Comparison of ENCODE assay signal across 9 cellular contexts in the genomic region with DNA sequence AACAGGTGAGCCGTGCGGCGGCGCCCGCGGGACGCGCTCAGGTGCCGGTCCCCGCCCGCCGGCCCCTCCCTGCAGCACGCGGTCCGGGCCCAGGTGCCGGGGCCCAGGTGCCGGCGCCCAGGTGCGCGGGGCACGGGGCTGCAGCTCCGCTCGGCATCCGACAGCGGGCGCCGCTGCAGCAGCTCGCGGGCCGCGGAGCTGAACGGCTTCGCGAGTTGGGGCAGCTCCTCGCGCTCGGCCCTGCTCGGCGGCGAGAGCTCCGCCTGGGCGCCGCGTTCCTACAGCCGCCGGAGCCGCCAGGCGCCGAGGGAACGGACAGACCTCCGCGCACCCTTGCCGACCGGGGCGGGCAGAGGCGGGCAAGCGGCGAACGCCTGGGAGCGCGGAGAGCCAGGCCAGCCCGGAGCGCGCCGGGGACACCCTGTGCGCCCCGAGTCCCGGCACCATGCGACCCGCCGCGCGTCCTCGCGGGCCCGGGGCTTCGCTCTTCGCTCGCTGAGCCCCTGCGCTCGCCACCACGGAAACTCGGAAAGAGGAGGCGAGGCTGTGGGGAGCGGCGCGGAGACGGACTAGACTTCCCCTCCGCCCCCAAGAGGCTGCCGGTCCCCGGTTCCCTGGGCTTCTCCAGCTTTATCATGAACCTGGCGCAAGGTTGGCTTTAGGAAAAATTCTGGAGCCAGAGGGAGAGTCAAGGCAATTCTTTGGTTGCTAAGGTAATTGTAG. TPM values are rescaled to one million over a fixed set of nuclear protein-coding genes. Genes with fewer than 3 reads are reported as not detected.
DNase-seq lines count a peak whose midpoint lies in the region; ATAC-seq and TF ChIP-seq lines count a peak whose summit lies in the region.
"Had no signal": no experiment of that assay in that cellular context is flagged by ENCODE, and none has a peak within 500 bp of the region (broad histone marks: within the 10 kb centered on the region; RNA-seq: fewer than 3 reads in every experiment).

A gene (plus strand): TSS at position 201 of the 723 bp plus-strand sequence.

- TF ChIP-seq CTCF in activated CD8-positive, alpha-beta T cell treated with anti-CD3 and anti-CD28 coated beads for 36 hours (IDR thresholded peaks at IDR 0.05), result peak; percentile 24
- TF ChIP-seq CTCF in parathyroid adenoma (IDR thresholded peaks at IDR 0.05), result no peak

- peak within 1 kb of the TSS; percentile 61 for H3K4me3 Mint-ChIP-seq in activated CD8-positive, alpha-beta T cell treated with anti-CD3 and anti-CD28 coated beads for 36 hours
- H3K4me3 Mint-ChIP-seq: natural killer cell had no signal

- in situ Hi-C loops in G401 (cut with HindIII; ENCODE audit: low sequenced_read_pairs), result no loop called here

- no peaks in the 10 kb centered on the region for H3K9me3 ChIP-seq in HUES48 (ENCODE audit: control insufficient read depth, insufficient read depth, low read length)
- H3K9me3 ChIP-seq in parathyroid adenoma (ENCODE audit: control insufficient read depth, low read length), result no peaks in the 10 kb centered on the region

- H3K79me2 ChIP-seq in parathyroid adenoma, result no peaks in the 10 kb centered on the region

- peak within 1 kb of the TSS; percentile 67 for H3K4me2 ChIP-seq in parathyroid adenoma (ENCODE audit: low read length)

- H3K4me1 ChIP-seq in HUES48 (ENCODE audit: control insufficient read depth, insufficient read depth, low read length) (peaks cover 17% of the 10 kb centered on the region), parathyroid adenoma (peaks cover 5% of the 10 kb centered on the region)

- POLR2A ChIA-PET in activated CD8-positive, alpha-beta T cell treated with anti-CD3 and anti-CD28 coated beads for 36 hours (lab: Charles Lee), result no interaction called here

- peak within 1 kb of the TSS; percentile 66 for H3K4me3 ChIP-seq in HUES48 (ENCODE audit: low read depth, low read length)
- H3K4me3 ChIP-seq in parathyroid adenoma (ENCODE audit: low read depth, low read length), result peak within 1 kb of the TSS; percentile 47

- DNase-seq in G401 (ENCODE audit: low spot score) (peak; percentile 8), head of caudate nucleus (peak in 40 of 42 donors; percentile 7 to 67 (median 36))
- peak; percentile 39 for DNase-seq in activated CD8-positive, alpha-beta T cell treated with anti-CD3 and anti-CD28 coated beads for 36 hours
- DNase-seq: natural killer cell had no signal

- no peaks in the 10 kb centered on the region for H3K9me3 Mint-ChIP-seq in activated CD8-positive, alpha-beta T cell treated with anti-CD3 and anti-CD28 coated beads for 36 hours
- H3K9me3 Mint-ChIP-seq: natural killer cell had no signal

- H3K27me3 ChIP-seq in HUES48 (ENCODE audit: control insufficient read depth, insufficient read depth, low read length), result peaks cover 45% of the 10 kb centered on the region
- no peaks in the 10 kb centered on the region for H3K27me3 ChIP-seq in parathyroid adenoma (ENCODE audit: control insufficient read depth, insufficient read depth, low read length)

- CTCF ChIA-PET in activated CD8-positive, alpha-beta T cell treated with anti-CD3 and anti-CD28 coated beads for 36 hours (lab: Charles Lee), result interaction anchor here (0.6 to 1.0 kb wide), 4 partner anchors 86 to 380 kb away, joined by 3 to 4 read pairs (median 3); no protein-coding TSS in a partner anchor

- H3K4me1 Mint-ChIP-seq in activated CD8-positive, alpha-beta T cell treated with anti-CD3 and anti-CD28 coated beads for 36 hours (ENCODE audit: low read depth), result peaks cover 15% of the 10 kb centered on the region
- H3K4me1 Mint-ChIP-seq: natural killer cell had no signal

- no peak within 1 kb of the TSS for H3K27ac Mint-ChIP-seq in activated CD8-positive, alpha-beta T cell treated with anti-CD3 and anti-CD28 coated beads for 36 hours
- H3K27ac Mint-ChIP-seq: natural killer cell had no signal

- peak; percentile 92 for ATAC-seq in activated CD8-positive, alpha-beta T cell treated with anti-CD3 and anti-CD28 coated beads for 36 hours
- ATAC-seq in HG03460 (IDR thresholded peaks at IDR 0.05; ENCODE audit: unreplicated experiment), result no peak
- no peak for ATAC-seq in GM19023 (IDR thresholded peaks at IDR 0.05; ENCODE audit: unreplicated experiment)
- ATAC-seq in HG03571 (IDR thresholded peaks at IDR 0.05; ENCODE audit: unreplicated experiment), result no peak

- H3K36me3 ChIP-seq in HUES48 (ENCODE audit: control insufficient read depth, insufficient read depth, low read length) (no peaks in the 10 kb centered on the region), parathyroid adenoma (ENCODE audit: control insufficient read depth, insufficient read depth, low read length) (no peaks in the 10 kb centered on the region)

- H3K36me3 Mint-ChIP-seq in activated CD8-positive, alpha-beta T cell treated with anti-CD3 and anti-CD28 coated beads for 36 hours (ENCODE audit: low read depth), result no peaks in the 10 kb centered on the region
- H3K36me3 Mint-ChIP-seq: natural killer cell had no signal

- intact Hi-C loops in activated CD8-positive, alpha-beta T cell treated with anti-CD3 and anti-CD28 coated beads for 36 hours (cut with micrococcal nuclease), result no loop called here
- intact Hi-C loops in head of caudate nucleus (cut with DNase I), result no loop called here

- H2AFZ ChIP-seq in parathyroid adenoma, result peak within 1 kb of the TSS; percentile 77

- H3K9ac ChIP-seq in HUES48 (ENCODE audit: low read depth, low read length) (peak within 1 kb of the TSS; percentile 67), parathyroid adenoma (no peak within 1 kb of the TSS)

- peaks cover 57% of the 10 kb centered on the region for H3K27me3 Mint-ChIP-seq in activated CD8-positive, alpha-beta T cell treated with anti-CD3 and anti-CD28 coated beads for 36 hours

- H3K27ac ChIP-seq in HUES48 (ENCODE audit: low read depth, low read length) (peak within 1 kb of the TSS; percentile 21), parathyroid adenoma (no peak within 1 kb of the TSS)

RNA-seq across cellular contexts. Expression of the gene that starts here (rescaled TPM):
- total RNA-seq in G401 (2014; rRNA removed; shearing (Covaris generic)), result not detected in 2 replicates
- not detected for total RNA-seq in activated CD8-positive, alpha-beta T cell treated with anti-CD3 and anti-CD28 coated beads for 36 hours

Comparison
In these comparisons a context has a peak if more than half of its experiments do, and no peak if none do; other contexts are left out.
1. Peak in DNase-seq in G401; RNA of the gene not detected or under 1 TPM.
2. Peak in DNase-seq and ATAC-seq in activated CD8-positive, alpha-beta T cell treated with anti-CD3 and anti-CD28 coated beads for 36 hours; RNA of the gene not detected or under 1 TPM.